17 cellular contexts compared by ENCODE assay signal in genomic region chr1:205041998-205042910, GRCh38. TPM values are rescaled to one million over a fixed set of nuclear protein-coding genes. Genes with fewer than 3 reads are reported as not detected.
DNase-seq lines count a peak whose midpoint lies in the region; ATAC-seq, FAIRE-seq and TF ChIP-seq lines count a peak whose summit lies in the region.
"Had no signal": no experiment of that assay in that cellular context is flagged by ENCODE, and none has a peak within 500 bp of the region (broad histone marks: within the 10 kb centered on the region; RNA-seq: fewer than 3 reads in every experiment).

No MANE protein-coding gene starts in this region.

- TF ChIP-seq CTCF in A549 (IDR thresholded peaks at IDR 0.05) (no peak), HEK293 (tag by site-specific recombination; IDR thresholded peaks at IDR 0.05) (no peak), brain (conservative IDR thresholded peaks at IDR 0.05) (no peak)

- H3K36me3 ChIP-seq in HEK293 (ENCODE audit: control insufficient read depth in 2 of 2, insufficient read depth in 1 of 2, low read length in 2 of 2), result no peaks in the 10 kb centered on the region
- H3K36me3 ChIP-seq in iPS-20b (ENCODE audit: insufficient read depth, low read depth, low read length), result no peaks in the 10 kb centered on the region
- H3K36me3 ChIP-seq: ascending aorta, prostate gland, vagina had no signal

- peaks cover 17% of the 10 kb centered on the region for H3K27me3 Mint-ChIP-seq in brain

- peaks cover 81% of the 10 kb centered on the region for H3K27me3 ChIP-seq in iPS-20b (ENCODE audit: insufficient read depth, low read length)
- H3K27me3 ChIP-seq: ascending aorta, vagina had no signal

- H3K27ac Mint-ChIP-seq in brain, result peak overlapping the region in 4 of 5 experiments; percentile 14 to 92 (median 76)
- H3K27ac Mint-ChIP-seq: dendritic cell treated with granulocyte-macrophage colony-stimulating factor and Interleukin-4, amounts not matched to agents 40 ng/mL and 50 ng/mL, for 4 days; stimulated activated naive CD8-positive, alpha-beta T cell treated with anti-CD3 and anti-CD28 coated beads, Interleukin-15, Interleukin-2, amounts not matched to agents 100 ng/mL and 50 ng/mL, for 24 hours; T-helper 17 cell had no signal

- no peak for ATAC-seq in A549
- ATAC-seq in GM19455 (IDR thresholded peaks at IDR 0.05; ENCODE audit: unreplicated experiment), result no peak
- no peak for ATAC-seq in GM19397 (IDR thresholded peaks at IDR 0.05; ENCODE audit: unreplicated experiment)
- ATAC-seq: T-helper 17 cell had no signal

- no peak for TF ChIP-seq RAD21 in A549 (conservative IDR thresholded peaks at IDR 0.05 in 1 of 2, IDR thresholded peaks at IDR 0.05 in 1 of 2)

- H3K36me3 Mint-ChIP-seq in brain, result no peaks in the 10 kb centered on the region

- DNase-seq in A549 (ENCODE audit: low read depth in 1 of 2, low spot score in 1 of 2), result no peak
- DNase-seq in stimulated activated CD4-positive, alpha-beta T cell treated with anti-CD3 and anti-CD28 coated beads, Interleukin-2, amount 100 ng/mL, for 24 hours, result no peak
- no peak for DNase-seq in NCI-H2081 (lab: John Stamatoyannopoulos, UW)
- DNase-seq: activated effector memory CD4-positive, alpha-beta T cell treated with Interleukin-2 at 50 U/mL for 16 hours; T-helper 17 cell had no signal

- WGBS in A549 (ENCODE audit: missing lambda C conversion rate), result 24% methylated on average over 9 of the region's 16 CpGs

- FAIRE-seq in A549 (lab: Jason Lieb, UNC), result no peak
- FAIRE-seq: GM18507, GM19239 had no signal

- H3K4me1 ChIP-seq in A549, result peaks cover 5% of the 10 kb centered on the region; the same call in 1 of the 3 replicates
- no peaks in the 10 kb centered on the region for H3K4me1 ChIP-seq in HEK293 (ENCODE audit: control insufficient read depth, insufficient read depth, low read length)
- H3K4me1 ChIP-seq in iPS-20b (ENCODE audit: insufficient read depth, low read length), result peaks cover 22% of the 10 kb centered on the region
- H3K4me1 ChIP-seq: ascending aorta, prostate gland, vagina had no signal

- no peak for TF ChIP-seq POLR2A in A549 (IDR thresholded peaks at IDR 0.05; ENCODE audit: low read length)

- H3K4me1 Mint-ChIP-seq in brain, result peaks cover 63% of the 10 kb centered on the region
- H3K4me1 Mint-ChIP-seq: T-helper 17 cell had no signal

- H3K9me3 Mint-ChIP-seq in brain, result no peaks in the 10 kb centered on the region
- H3K9me3 Mint-ChIP-seq: dendritic cell treated with granulocyte-macrophage colony-stimulating factor and Interleukin-4, amounts not matched to agents 40 ng/mL and 50 ng/mL, for 4 days; stimulated activated naive CD8-positive, alpha-beta T cell treated with anti-CD3 and anti-CD28 coated beads, Interleukin-15, Interleukin-2, amounts not matched to agents 100 ng/mL and 50 ng/mL, for 24 hours had no signal

- no peak overlapping the region for H3K9ac ChIP-seq in iPS-20b (ENCODE audit: low read depth, low read length)

- H3K27ac ChIP-seq in A549 (no peak overlapping the region), HEK293 (ENCODE audit: extremely low read depth, low read depth, low read length) (no peak overlapping the region), iPS-20b (ENCODE audit: low read length) (no peak overlapping the region)
- H3K27ac ChIP-seq: ascending aorta, prostate gland, vagina had no signal

- H3K4me2 ChIP-seq in A549, result peak overlapping the region; percentile 74

- POLR2A ChIA-PET in A549 (lab: Yijun Ruan, JAX), result no interaction called here
- POLR2A ChIA-PET in HEK293 (lab: Yijun Ruan, JAX), result no interaction called here

- no peak for TF ChIP-seq EP300 in A549 (IDR thresholded peaks at IDR 0.05)

- H3K4me3 ChIP-seq in A549, result peak overlapping the region; percentile 10; the same call in 1 of the 3 replicates
- no peak overlapping the region for H3K4me3 ChIP-seq in HEK293 (ENCODE audit: low read depth, low read length)
- H3K4me3 ChIP-seq in iPS-20b (ENCODE audit: low read length), result peak overlapping the region; percentile 59; the same call in 1 of the 2 replicates
- H3K4me3 ChIP-seq: ascending aorta, prostate gland had no signal

- H3K4me3 Mint-ChIP-seq in brain, result peak overlapping the region; percentile 19 to 71 (median 53)
- H3K4me3 Mint-ChIP-seq: dendritic cell treated with granulocyte-macrophage colony-stimulating factor and Interleukin-4, amounts not matched to agents 40 ng/mL and 50 ng/mL, for 4 days; stimulated activated naive CD8-positive, alpha-beta T cell treated with anti-CD3 and anti-CD28 coated beads, Interleukin-15, Interleukin-2, amounts not matched to agents 100 ng/mL and 50 ng/mL, for 24 hours; T-helper 17 cell had no signal

- no peaks in the 10 kb centered on the region for H3K9me3 ChIP-seq in A549
- no peaks in the 10 kb centered on the region for H3K9me3 ChIP-seq in HEK293 (ENCODE audit: control insufficient read depth, insufficient read depth, low read depth, low read length)
- no peaks in the 10 kb centered on the region; the same call in 1 of the 2 replicates for H3K9me3 ChIP-seq in iPS-20b (ENCODE audit: insufficient read depth, low read depth, low read length)
- H3K9me3 ChIP-seq: ascending aorta, prostate gland, vagina had no signal

- CTCF ChIA-PET in A549 (lab: Yijun Ruan, JAX), result interaction anchor here (1.2 to 1.7 kb wide), 3 partner anchors 11 to 214 kb away, joined by 3 to 5 read pairs (median 4); no protein-coding TSS in a partner anchor
- CTCF ChIA-PET in HEK293 (lab: Yijun Ruan, JAX), result interaction anchor here (1.0 kb wide), 1 partner anchor 19 kb away, joined by 3 read pairs; no protein-coding TSS in a partner anchor

TF ChIP-seq in A549, 52 proteins besides CTCF, POLR2A, EP300 and RAD21:
- TF ChIP-seq MAZ (IDR thresholded peaks at IDR 0.05; ENCODE audit: borderline replicate concordance, low read depth, low read length), result no peak
- TF ChIP-seq SREBF2 (IDR thresholded peaks at IDR 0.05), result no peak
- no peak for TF ChIP-seq ZSCAN20 (CRISPR knock-in tag; IDR thresholded peaks at IDR 0.05)
- peak; percentile 4 for TF ChIP-seq ZFP36 (IDR thresholded peaks at IDR 0.05; ENCODE audit: borderline replicate concordance, partially characterized antibody)
- no peak for TF ChIP-seq CBX8 (IDR thresholded peaks at IDR 0.05)
- no peak for TF ChIP-seq FOSB (CRISPR knock-in tag; IDR thresholded peaks at IDR 0.05)

TF ChIP-seq in HEK293, 187 proteins besides CTCF, POLR2A, EP300 and RAD21:
- TF ChIP-seq ZBTB48 (tag by site-specific recombination; IDR thresholded peaks at IDR 0.05) (0 out of 2 replicates have a peak, but pooled peaks have one; percentile 20), MZF1 (tag by site-specific recombination; IDR thresholded peaks at IDR 0.05; ENCODE audit: borderline replicate concordance) (no peak), TRIM28 (IDR thresholded peaks at IDR 0.05; ENCODE audit: borderline replicate concordance, low read length) (no peak), ZFP41 (tag by site-specific recombination; IDR thresholded peaks at IDR 0.05; ENCODE audit: borderline replicate concordance) (no peak), MYNN (tag by site-specific recombination; IDR thresholded peaks at IDR 0.05; ENCODE audit: borderline replicate concordance) (peak; percentile 88), ZNF768 (tag by site-specific recombination; IDR thresholded peaks at IDR 0.05) (peak; percentile 77; the same call in 1 of the 2 replicates)

RNA-seq across cellular contexts. Expression of gene CNTN2, which starts 0.8 kb away (rescaled TPM):
- not detected in 2 replicates for polyA plus RNA-seq in A549 (2011; rRNA removed)
- polyA plus RNA-seq in A549 (2012; cell fraction: cytosol; rRNA removed), result 0.03 TPM in 1 of 2 replicates, not detected in the other
- polyA plus RNA-seq in A549 (2012; cell fraction: nucleus; rRNA removed), result 0.02 TPM in 1 of 2 replicates, not detected in the other
- not detected in 3 replicates for polyA plus RNA-seq in A549 (2017; fragmentation: RNase III; extraction: RNeasy Plus Mini Kit Qiagen cat#74134 plus additional on column Dnase treatment)
- not detected in 2 replicates for polyA minus RNA-seq in A549 (2011; rRNA and poly(A)+ RNA removed)
- polyA plus RNA-seq in brain (ENCODE audit: insufficient read depth, low read depth, low replicate concordance), result 114 TPM

RNA-seq across cellular contexts. Expression of gene TMEM81, which starts 42.0 kb away (rescaled TPM):
- polyA plus RNA-seq in A549 (2011; rRNA removed) (4.3 and 5.4 TPM in 2 replicates), A549 (2017; fragmentation: RNase III; extraction: RNeasy Plus Mini Kit Qiagen cat#74134 plus additional on column Dnase treatment) (2.0 to 2.3 TPM (median 2.2 TPM) in 3 replicates), brain (ENCODE audit: insufficient read depth, low read depth, low replicate concordance) (5.9 TPM)
- 1.4 and 1.5 TPM in 2 replicates for polyA plus RNA-seq in A549 (2012; cell fraction: cytosol; rRNA removed)
- 1.8 and 3.6 TPM in 2 replicates for polyA plus RNA-seq in A549 (2012; cell fraction: nucleus; rRNA removed)
- polyA minus RNA-seq in A549 (2011; rRNA and poly(A)+ RNA removed), result 6.2 and 7.4 TPM in 2 replicates

Comparison
In these comparisons a context has a peak if more than half of its experiments do, and no peak if none do; other contexts are left out.
1. RNA of gene CNTN2, which starts 0.8 kb away (polyA plus RNA-seq): 114 TPM in brain (single experiment); 0.02 to 0.03 TPM in A549; every median in the first group is over 100 times any median in the second.